Comparison of ENCODE assay signal across 8 cellular contexts in the genomic region with DNA sequence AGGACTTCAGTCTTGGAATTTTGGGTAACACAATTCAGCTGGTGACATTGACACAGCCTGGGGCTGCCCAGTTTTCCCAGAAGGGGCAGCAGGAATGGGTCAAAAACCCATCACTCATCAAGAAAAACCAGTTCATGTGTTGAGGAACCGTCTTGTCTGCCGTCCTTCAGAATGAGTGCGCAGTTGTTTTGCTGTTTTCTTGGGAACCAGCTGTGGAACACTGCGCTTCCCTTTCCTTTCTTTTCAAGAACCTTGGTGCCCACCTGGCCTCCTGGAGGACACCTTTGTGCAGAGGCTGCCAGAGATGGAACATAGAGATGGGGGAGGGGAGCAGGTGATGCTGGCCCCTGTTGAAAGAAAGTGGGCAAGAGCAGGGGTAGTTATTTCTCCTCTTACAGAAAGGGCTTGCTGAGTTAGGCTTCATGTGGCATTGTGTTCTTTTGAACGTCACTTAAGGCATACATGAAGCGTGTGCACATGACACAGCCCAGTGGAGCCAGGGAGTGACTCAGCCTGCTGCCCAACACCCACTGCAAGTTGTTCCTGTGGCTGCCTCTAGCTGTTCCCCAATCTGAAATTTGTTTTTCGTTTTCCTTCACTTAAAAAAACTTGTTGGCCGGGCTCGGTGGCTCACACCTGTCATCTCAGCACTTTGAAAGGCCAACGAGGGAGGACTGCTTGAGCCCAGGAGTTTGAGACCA.
DNase-seq lines count a peak whose midpoint lies in the region; ATAC-seq and TF ChIP-seq lines count a peak whose summit lies in the region.

No MANE protein-coding gene starts in this region.

- H3K4me1 Mint-ChIP-seq in chondrocyte (ENCODE audit: low read depth) = peaks cover 56% of the 10 kb centered on the region
- peaks cover 42% of the 10 kb centered on the region for H3K4me1 Mint-ChIP-seq in memory B cell
- peaks cover 11 to 19% of the 10 kb centered on the region in 2 donors for H3K4me1 Mint-ChIP-seq in immature natural killer cell

- peak; percentile 79 for ATAC-seq in HG02763 (IDR thresholded peaks at IDR 0.05; ENCODE audit: unreplicated experiment)
- ATAC-seq in memory B cell (ENCODE audit: low read depth) = peak; percentile 76

- H3K27ac Mint-ChIP-seq in chondrocyte (ENCODE audit: unreplicated experiment) (peak overlapping the region; percentile 97), memory B cell (peak overlapping the region; percentile 93), immature natural killer cell (no peak overlapping the region)

- no peaks in the 10 kb centered on the region for H3K9me3 Mint-ChIP-seq in chondrocyte (ENCODE audit: low read depth)
- H3K9me3 Mint-ChIP-seq in memory B cell = no peaks in the 10 kb centered on the region
- no peaks in the 10 kb centered on the region for H3K9me3 Mint-ChIP-seq in immature natural killer cell

- H3K4me3 Mint-ChIP-seq in chondrocyte (ENCODE audit: unreplicated experiment) (no peak overlapping the region), memory B cell (peak overlapping the region; percentile 41), immature natural killer cell (peak overlapping the region in 2 of 5 donors; percentile 21 to 51)

- H3K36me3 Mint-ChIP-seq in chondrocyte (ENCODE audit: low read depth) = no peaks in the 10 kb centered on the region
- no peaks in the 10 kb centered on the region for H3K36me3 Mint-ChIP-seq in memory B cell
- H3K36me3 Mint-ChIP-seq in immature natural killer cell = no peaks in the 10 kb centered on the region

- TF ChIP-seq CTCF in chondrocyte (IDR thresholded peaks at IDR 0.05) = peak; percentile 40

- H3K27me3 Mint-ChIP-seq in chondrocyte (ENCODE audit: low read depth) (no peaks in the 10 kb centered on the region), memory B cell (no peaks in the 10 kb centered on the region), immature natural killer cell (ENCODE audit: low read depth in 3 of 3) (peaks cover 0 to 4% (median 3%) of the 10 kb centered on the region in 3 donors)

- peak; percentile 32 for DNase-seq in NK-92 treated with Interleukin-12 subunit alpha and Interleukin-12 subunit beta, amount 100 ng/mL, for 24 hours (lab: John Stamatoyannopoulos, UW)
- DNase-seq in NK-92 (lab: John Stamatoyannopoulos, UW; ENCODE audit: unreplicated experiment) = no peak
- peak; percentile 18 for DNase-seq in NCI-H2107 treated with DMSO at 0.1 percent for 48 hours (lab: John Stamatoyannopoulos, UW; ENCODE audit: unreplicated experiment)
- DNase-seq in chondrocyte (ENCODE audit: low spot score) = peak; percentile 88
- DNase-seq in memory B cell (ENCODE audit: low spot score in 2 of 2) = peak; percentile 72 to 82
- no peak for DNase-seq in T-helper 1 cell
- no peak for DNase-seq in immature natural killer cell

Comparison
In these comparisons a context has a peak if more than half of its experiments do, and no peak if none do; other contexts are left out.
1. DNase-seq: peak in NK-92 treated with Interleukin-12 subunit alpha and Interleukin-12 subunit beta, amount 100 ng/mL, for 24 hours (single experiment), NCI-H2107 treated with DMSO at 0.1 percent for 48 hours (single experiment), chondrocyte (single experiment) and memory B cell (2 of 2); none in NK-92 (single experiment), T-helper 1 cell (0 of 5) and immature natural killer cell (0 of 3).
2. H3K27ac Mint-ChIP-seq: peak in chondrocyte (single experiment) and memory B cell (single experiment); none in immature natural killer cell (0 of 6).